Comparison of ENCODE assay signal across 20 cellular contexts in genomic region chr4:74944354-74944793, GRCh38. TPM values are rescaled to one million over a fixed set of nuclear protein-coding genes. Genes with fewer than 3 reads are reported as not detected.
DNase-seq lines count a peak whose midpoint lies in the region; ATAC-seq and TF ChIP-seq lines count a peak whose summit lies in the region.
"Had no signal": no experiment of that assay in that cellular context is flagged by ENCODE, and none has a peak within 500 bp of the region (broad histone marks: within the 10 kb centered on the region; RNA-seq: fewer than 3 reads in every experiment).

No MANE protein-coding gene starts in this region.

- no peak overlapping the region for H3K4me2 ChIP-seq in mammary epithelial cell (ENCODE audit: insufficient read depth, low read depth, low read length)

- DNase-seq in breast epithelium (ENCODE audit: low spot score in 2 of 2) (peak; percentile 46 to 84), mammary epithelial cell (no peak), HuH-7 (ENCODE audit: low spot score) (peak; percentile 11), Peyer's patch (peak in 2 of 3 donors; percentile 51 to 57), transverse colon (peak; percentile 57), left lobe of liver (ENCODE audit: low spot score) (no peak), activated T-cell treated with anti-CD3 and anti-CD28 coated beads for 4 hours (no peak)
- DNase-seq in activated CD4-positive, alpha-beta T cell treated with anti-CD3 and anti-CD28 coated beads, Interleukin-2, amount 10 ng/mL, durations not matched to agents 7 days and 5 days: no peak
- DNase-seq: activated CD4-positive, alpha-beta T cell treated with anti-CD3 and anti-CD28 coated beads for 1 hour; activated CD8-positive, alpha-beta memory T cell treated with anti-CD3 and anti-CD28 coated beads, Interleukin-2, amount 50 U/mL, for 4 hours; activated naive CD4-positive, alpha-beta T cell treated with Interleukin-2 at 50 U/mL for 16 hours; aorta; MG63; natural killer cell; NCI-H1930 had no signal

- H3K27me3 Mint-ChIP-seq in activated CD4-positive, alpha-beta T cell treated with anti-CD3 and anti-CD28 coated beads, Interleukin-2, amount 10 ng/mL, durations not matched to agents 7 days and 5 days: peaks cover 2% of the 10 kb centered on the region
- H3K27me3 Mint-ChIP-seq: progenitor cell of endocrine pancreas; stimulated activated memory B cell treated with anti-CD40 and anti-IgM and Interleukin-4, amounts not matched to agents 10 μg/mL and 1 μg/mL and 100 μg/mL, for 72 hours had no signal

- no peak for TF ChIP-seq CTCF in breast epithelium (IDR thresholded peaks at IDR 0.05)
- TF ChIP-seq CTCF in mammary epithelial cell (conservative IDR thresholded peaks at IDR 0.05 in 1 of 2, IDR thresholded peaks at IDR 0.05 in 1 of 2; ENCODE audit: extremely low read depth in 1 of 2, insufficient read depth in 1 of 2, low read depth in 1 of 2, low read length in 2 of 2): no peak
- no peak for TF ChIP-seq CTCF in Peyer's patch (IDR thresholded peaks at IDR 0.05)
- no peak for TF ChIP-seq CTCF in transverse colon (IDR thresholded peaks at IDR 0.05)

- H3K27ac ChIP-seq in breast epithelium (no peak overlapping the region), mammary epithelial cell (ENCODE audit: insufficient read depth, low read depth, low read length) (no peak overlapping the region), Peyer's patch (no peak overlapping the region), transverse colon (no peak overlapping the region)
- H3K27ac ChIP-seq: C4-2B, gastroesophageal sphincter had no signal

- dilution Hi-C loops in mammary epithelial cell (cut with HindIII; ENCODE audit: low sequenced_read_pairs): no loop called here

- no peak for TF ChIP-seq EP300 in transverse colon (IDR thresholded peaks at IDR 0.05; ENCODE audit: low read depth)

- no peak overlapping the region for H3K4me3 Mint-ChIP-seq in activated CD4-positive, alpha-beta T cell treated with anti-CD3 and anti-CD28 coated beads, Interleukin-2, amount 10 ng/mL, durations not matched to agents 7 days and 5 days
- H3K4me3 Mint-ChIP-seq: natural killer cell; stimulated activated memory B cell treated with anti-CD40 and anti-IgM and Interleukin-4, amounts not matched to agents 10 μg/mL and 1 μg/mL and 100 μg/mL, for 72 hours had no signal

- H3K79me2 ChIP-seq in mammary epithelial cell (ENCODE audit: insufficient read depth, low read length): no peaks in the 10 kb centered on the region

- H3K4me1 Mint-ChIP-seq in activated CD4-positive, alpha-beta T cell treated with anti-CD3 and anti-CD28 coated beads, Interleukin-2, amount 10 ng/mL, durations not matched to agents 7 days and 5 days: no peaks in the 10 kb centered on the region
- H3K4me1 Mint-ChIP-seq: natural killer cell had no signal

- in situ Hi-C loops in mammary epithelial cell (cut with MboI; ENCODE audit: low sequenced_read_pairs in 2 of 2): no loop called here
- in situ Hi-C loops in transverse colon (cut with MboI; ENCODE audit: low pct_ligation_motif_present in 1 of 4, low pct_unique_long_range_greater_than_20kb in 1 of 4, low sequenced_read_pairs in 3 of 4): loop anchor here in 1 of 4 donors (25.0 kb wide), 1 partner anchor 168 kb away; no protein-coding TSS in a partner anchor

- H2AFZ ChIP-seq in mammary epithelial cell (ENCODE audit: low read depth, low read length): no peak overlapping the region

- H3K36me3 ChIP-seq in breast epithelium: no peaks in the 10 kb centered on the region
- no peaks in the 10 kb centered on the region for H3K36me3 ChIP-seq in mammary epithelial cell (ENCODE audit: insufficient read depth, low read length)
- H3K36me3 ChIP-seq in Peyer's patch: no peaks in the 10 kb centered on the region
- no peaks in the 10 kb centered on the region for H3K36me3 ChIP-seq in transverse colon
- H3K36me3 ChIP-seq: gastroesophageal sphincter, MG63 had no signal

- 88% methylated on average over 5 of the region's 6 CpGs for WGBS in mammary epithelial cell (ENCODE audit: low coverage, missing lambda C conversion rate)
- WGBS in transverse colon (ENCODE audit: low coverage in 1 of 2), 2 donors: 58 to 88% methylated on average over 2 to 6 of the region's 6 CpGs

- POLR2A ChIA-PET in activated CD4-positive, alpha-beta T cell treated with anti-CD3 and anti-CD28 coated beads, Interleukin-2, amount 10 ng/mL, durations not matched to agents 7 days and 5 days (lab: Charles Lee): no interaction called here

- no peak for TF ChIP-seq POLR2A in breast epithelium (IDR thresholded peaks at IDR 0.05)
- no peak for TF ChIP-seq POLR2A in Peyer's patch (IDR thresholded peaks at IDR 0.05)
- no peak for TF ChIP-seq POLR2A in transverse colon (IDR thresholded peaks at IDR 0.05)

- no peaks in the 10 kb centered on the region for H3K36me3 Mint-ChIP-seq in activated CD4-positive, alpha-beta T cell treated with anti-CD3 and anti-CD28 coated beads, Interleukin-2, amount 10 ng/mL, durations not matched to agents 7 days and 5 days (ENCODE audit: low read depth)
- H3K36me3 Mint-ChIP-seq: natural killer cell had no signal

- no TSS peak for BruUV-seq in mammary epithelial cell (replicated peaks; lab: Mats Ljungman, UMichigan)

- H3K9me3 Mint-ChIP-seq in activated CD4-positive, alpha-beta T cell treated with anti-CD3 and anti-CD28 coated beads, Interleukin-2, amount 10 ng/mL, durations not matched to agents 7 days and 5 days: no peaks in the 10 kb centered on the region
- H3K9me3 Mint-ChIP-seq: stimulated activated memory B cell treated with anti-CD40 and anti-IgM and Interleukin-4, amounts not matched to agents 10 μg/mL and 1 μg/mL and 100 μg/mL, for 72 hours had no signal

- H3K4me3 ChIP-seq in breast epithelium (no peak overlapping the region), mammary epithelial cell (replicated peaks in 1 of 3; ENCODE audit: insufficient read depth in 1 of 3, low read depth in 2 of 3, low read length in 3 of 3) (no peak overlapping the region), Peyer's patch (no peak overlapping the region), transverse colon (no peak overlapping the region)
- H3K4me3 ChIP-seq: gastroesophageal sphincter, MG63 had no signal

- H3K9me3 ChIP-seq in breast epithelium (no peaks in the 10 kb centered on the region), mammary epithelial cell (replicated peaks; ENCODE audit: insufficient read depth, low read length) (no peaks in the 10 kb centered on the region), Peyer's patch (no peaks in the 10 kb centered on the region), transverse colon (no peaks in the 10 kb centered on the region)
- H3K9me3 ChIP-seq: gastroesophageal sphincter, MG63 had no signal

- H3K27ac Mint-ChIP-seq in activated CD4-positive, alpha-beta T cell treated with anti-CD3 and anti-CD28 coated beads, Interleukin-2, amount 10 ng/mL, durations not matched to agents 7 days and 5 days: no peak overlapping the region
- H3K27ac Mint-ChIP-seq: natural killer cell; progenitor cell of endocrine pancreas; stimulated activated memory B cell treated with anti-CD40 and anti-IgM and Interleukin-4, amounts not matched to agents 10 μg/mL and 1 μg/mL and 100 μg/mL, for 72 hours had no signal

- no peaks in the 10 kb centered on the region for H4K20me1 ChIP-seq in mammary epithelial cell (ENCODE audit: insufficient read depth, low read length)

- H3K4me1 ChIP-seq in breast epithelium (no peaks in the 10 kb centered on the region), mammary epithelial cell (ENCODE audit: insufficient read depth, low read length) (peaks cover 4% of the 10 kb centered on the region), Peyer's patch (no peaks in the 10 kb centered on the region), transverse colon (peaks cover 0 to 52% (median 17%) of the 10 kb centered on the region in 4 donors)

- intact Hi-C loops in breast epithelium (cut with DNase I; ENCODE audit: low total_unique reads) (no loop called here), mammary epithelial cell (cut with micrococcal nuclease) (no loop called here), transverse colon (cut with DNase I; ENCODE audit: low total_unique reads) (no loop called here)

- H3K27me3 ChIP-seq in breast epithelium (no peaks in the 10 kb centered on the region), mammary epithelial cell (ENCODE audit: insufficient read depth, low read length) (no peaks in the 10 kb centered on the region), Peyer's patch (no peaks in the 10 kb centered on the region), transverse colon (no peaks in the 10 kb centered on the region)
- H3K27me3 ChIP-seq: gastroesophageal sphincter, MG63 had no signal

- H3K9ac ChIP-seq in mammary epithelial cell (ENCODE audit: insufficient read depth, low read length): no peak overlapping the region

- no peak for ATAC-seq in left lobe of liver
- ATAC-seq: gastroesophageal sphincter; natural killer cell; stimulated activated memory B cell treated with anti-CD40 and anti-IgM and Interleukin-4, amounts not matched to agents 10 μg/mL and 1 μg/mL and 100 μg/mL, for 72 hours had no signal

- CTCF ChIA-PET in mammary epithelial cell (lab: Charles Lee; ENCODE audit: low non-redundant PET): no interaction called here
- CTCF ChIA-PET in activated CD4-positive, alpha-beta T cell treated with anti-CD3 and anti-CD28 coated beads, Interleukin-2, amount 10 ng/mL, durations not matched to agents 7 days and 5 days (lab: Charles Lee): no interaction called here

RNA-seq across cellular contexts. Expression of gene PARM1, which starts 11.5 kb away (rescaled TPM):
- total RNA-seq in breast epithelium (10 to 100 TPM; 12.1 to 41.1 (median 18.0) TPM), mammary epithelial cell (under 1 TPM in 1 of 2 donors, not detected in 1; 0.33 TPM), Peyer's patch (10 to 100 TPM; 10.2 to 15.8 (median 10.5) TPM), transverse colon (100 to 1,000 TPM in 3 of 4 donors, 10 to 100 TPM in 1; 61.7 to 183 (median 120) TPM), left lobe of liver (0.40 TPM)
- 0.01 TPM for polyA plus RNA-seq in mammary epithelial cell
- not detected for polyA minus RNA-seq in mammary epithelial cell
- not detected for total RNA-seq in activated CD4-positive, alpha-beta T cell treated with anti-CD3 and anti-CD28 coated beads, Interleukin-2, amount 10 ng/mL, durations not matched to agents 7 days and 5 days
- total RNA-seq: A172 had no signal

Comparison
In these comparisons a context has a peak if more than half of its experiments do, and no peak if none do; other contexts are left out.
1. DNase-seq: peak in breast epithelium (2 of 2), HuH-7 (single experiment), Peyer's patch (2 of 3) and transverse colon (single experiment); none in mammary epithelial cell (single experiment), activated CD4-positive, alpha-beta T cell treated with anti-CD3 and anti-CD28 coated beads, Interleukin-2, amount 10 ng/mL, durations not matched to agents 7 days and 5 days (single experiment), left lobe of liver (single experiment) and activated T-cell treated with anti-CD3 and anti-CD28 coated beads for 4 hours (single experiment).